ENCODE assay signal across 1 cellular context in the genomic region with DNA sequence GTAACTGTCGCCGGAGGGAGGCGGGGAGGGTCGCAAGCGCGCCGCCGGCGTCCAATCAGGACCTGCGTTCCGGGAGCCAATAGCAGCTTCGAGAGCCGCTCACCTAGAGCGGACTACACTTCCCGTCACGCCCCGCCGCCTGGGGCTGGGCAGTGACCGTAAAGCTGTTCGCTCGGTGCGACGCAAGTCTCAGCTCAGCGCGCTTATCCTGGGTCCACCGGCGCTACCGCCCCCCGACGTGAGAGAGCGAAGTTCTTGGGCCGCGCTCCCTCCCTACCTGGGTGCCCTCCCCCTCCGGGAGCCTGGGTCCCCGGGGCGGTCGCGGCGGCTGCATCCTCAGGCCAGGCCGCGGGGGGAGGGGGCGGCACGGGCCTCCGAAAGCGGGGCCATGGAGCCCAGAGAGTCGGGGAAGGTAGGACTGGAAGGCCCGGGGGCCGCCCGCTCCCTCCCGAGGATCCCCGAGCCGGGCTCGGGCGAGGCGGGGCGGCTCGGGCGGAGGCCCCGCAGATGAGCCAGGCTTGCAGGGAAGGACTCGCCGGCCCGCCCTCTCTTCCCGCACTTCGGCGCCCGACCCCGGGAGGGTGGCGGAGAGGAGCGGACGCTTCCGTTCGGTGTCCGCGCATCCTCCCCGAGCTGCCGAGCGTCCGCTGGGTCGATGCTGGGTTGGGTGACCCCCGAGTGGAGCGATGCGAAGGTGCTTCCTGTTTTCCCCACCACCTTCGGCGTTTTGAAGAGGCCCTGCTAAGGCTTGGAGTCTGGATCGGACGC.
TF ChIP-seq lines count a peak whose summit lies in the region.

A gene (plus strand): TSS at position 152 of the 768 bp plus-strand sequence. CDS start 237 bp downstream, at position 389.

TF ChIP-seq in GM23338, 12 proteins besides CTCF, POLR2A, EP300 and RAD21 (continued from another document):
- TF ChIP-seq, protein P1, sequence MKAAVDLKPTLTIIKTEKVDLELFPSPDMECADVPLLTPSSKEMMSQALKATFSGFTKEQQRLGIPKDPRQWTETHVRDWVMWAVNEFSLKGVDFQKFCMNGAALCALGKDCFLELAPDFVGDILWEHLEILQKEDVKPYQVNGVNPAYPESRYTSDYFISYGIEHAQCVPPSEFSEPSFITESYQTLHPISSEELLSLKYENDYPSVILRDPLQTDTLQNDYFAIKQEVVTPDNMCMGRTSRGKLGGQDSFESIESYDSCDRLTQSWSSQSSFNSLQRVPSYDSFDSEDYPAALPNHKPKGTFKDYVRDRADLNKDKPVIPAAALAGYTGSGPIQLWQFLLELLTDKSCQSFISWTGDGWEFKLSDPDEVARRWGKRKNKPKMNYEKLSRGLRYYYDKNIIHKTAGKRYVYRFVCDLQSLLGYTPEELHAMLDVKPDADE (IDR thresholded peaks at IDR 0.05) = peak; percentile 92
- TF ChIP-seq POLR2AphosphoS5 (IDR thresholded peaks at IDR 0.05; ENCODE audit: low read depth) (peak; percentile 80), ZNF114 (CRISPR knock-in tag; IDR thresholded peaks at IDR 0.05) (no peak), ZNF331 (CRISPR knock-in tag; IDR thresholded peaks at IDR 0.05; ENCODE audit: low read depth) (no peak)
- TF ChIP-seq, protein P2, sequence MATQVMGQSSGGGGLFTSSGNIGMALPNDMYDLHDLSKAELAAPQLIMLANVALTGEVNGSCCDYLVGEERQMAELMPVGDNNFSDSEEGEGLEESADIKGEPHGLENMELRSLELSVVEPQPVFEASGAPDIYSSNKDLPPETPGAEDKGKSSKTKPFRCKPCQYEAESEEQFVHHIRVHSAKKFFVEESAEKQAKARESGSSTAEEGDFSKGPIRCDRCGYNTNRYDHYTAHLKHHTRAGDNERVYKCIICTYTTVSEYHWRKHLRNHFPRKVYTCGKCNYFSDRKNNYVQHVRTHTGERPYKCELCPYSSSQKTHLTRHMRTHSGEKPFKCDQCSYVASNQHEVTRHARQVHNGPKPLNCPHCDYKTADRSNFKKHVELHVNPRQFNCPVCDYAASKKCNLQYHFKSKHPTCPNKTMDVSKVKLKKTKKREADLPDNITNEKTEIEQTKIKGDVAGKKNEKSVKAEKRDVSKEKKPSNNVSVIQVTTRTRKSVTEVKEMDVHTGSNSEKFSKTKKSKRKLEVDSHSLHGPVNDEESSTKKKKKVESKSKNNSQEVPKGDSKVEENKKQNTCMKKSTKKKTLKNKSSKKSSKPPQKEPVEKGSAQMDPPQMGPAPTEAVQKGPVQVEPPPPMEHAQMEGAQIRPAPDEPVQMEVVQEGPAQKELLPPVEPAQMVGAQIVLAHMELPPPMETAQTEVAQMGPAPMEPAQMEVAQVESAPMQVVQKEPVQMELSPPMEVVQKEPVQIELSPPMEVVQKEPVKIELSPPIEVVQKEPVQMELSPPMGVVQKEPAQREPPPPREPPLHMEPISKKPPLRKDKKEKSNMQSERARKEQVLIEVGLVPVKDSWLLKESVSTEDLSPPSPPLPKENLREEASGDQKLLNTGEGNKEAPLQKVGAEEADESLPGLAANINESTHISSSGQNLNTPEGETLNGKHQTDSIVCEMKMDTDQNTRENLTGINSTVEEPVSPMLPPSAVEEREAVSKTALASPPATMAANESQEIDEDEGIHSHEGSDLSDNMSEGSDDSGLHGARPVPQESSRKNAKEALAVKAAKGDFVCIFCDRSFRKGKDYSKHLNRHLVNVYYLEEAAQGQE (IDR thresholded peaks at IDR 0.05; ENCODE audit: unreplicated experiment) = no peak
